8 cellular contexts compared by ENCODE assay signal in the genomic region with DNA sequence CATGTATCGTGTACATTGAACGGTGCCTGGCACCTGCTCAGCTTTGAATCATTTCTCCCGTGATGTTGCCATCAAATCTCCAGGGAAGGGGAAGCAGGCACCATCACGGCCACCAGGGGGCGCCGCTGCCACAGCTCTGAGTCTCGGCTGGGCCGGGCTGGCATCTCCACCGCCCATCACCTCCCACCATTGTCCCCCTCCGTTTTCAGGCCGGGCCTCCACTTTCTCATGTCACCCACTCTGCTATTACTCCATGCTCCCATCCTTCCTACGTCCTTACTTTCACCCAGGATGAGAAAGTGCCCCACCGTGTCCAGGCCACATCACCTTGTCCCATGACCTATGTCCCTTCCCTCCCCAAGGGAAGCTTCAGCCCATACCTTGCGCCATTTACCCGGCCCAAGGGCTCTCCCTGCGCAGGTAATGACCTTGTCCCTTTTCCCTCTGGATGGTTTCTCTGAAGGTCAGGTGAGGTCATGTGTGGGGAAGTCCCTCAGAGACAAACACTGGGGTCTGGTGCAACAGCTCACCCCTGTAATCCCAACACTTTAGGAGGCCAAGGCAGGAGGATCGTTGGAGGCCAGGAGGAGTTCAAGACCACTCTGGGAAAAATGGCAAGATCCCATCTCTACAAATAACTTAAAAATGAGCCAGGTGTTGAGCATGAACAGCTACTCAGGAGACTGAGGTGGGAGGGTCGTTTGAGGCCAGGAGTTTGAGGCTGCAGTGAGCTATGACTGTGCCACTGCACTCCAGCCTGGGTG. TPM values are rescaled to one million over a fixed set of nuclear protein-coding genes. Genes with fewer than 3 reads are reported as not detected.
DNase-seq lines count a peak whose midpoint lies in the region; ATAC-seq and TF ChIP-seq lines count a peak whose summit lies in the region.

No MANE protein-coding gene starts in this region.

- H3K9me3 ChIP-seq in OCI-LY3 (ENCODE audit: insufficient read depth, low read length) = no peaks in the 10 kb centered on the region

- no peaks in the 10 kb centered on the region for H3K36me3 ChIP-seq in OCI-LY3 (replicated peaks; ENCODE audit: low read depth, low read length)

- H2AFZ ChIP-seq in OCI-LY3 (ENCODE audit: low read depth, low read length) = no peak overlapping the region

- peak overlapping the region; percentile 55 for H3K4me2 ChIP-seq in OCI-LY3 (ENCODE audit: low read length)

- H3K27ac ChIP-seq in OCI-LY3 (ENCODE audit: low read length) = no peak overlapping the region

- H3K4me3 ChIP-seq in OCI-LY3 (ENCODE audit: low read length) (no peak overlapping the region), epithelial cell of esophagus (ENCODE audit: low read length) (no peak overlapping the region)

- H3K9ac ChIP-seq in OCI-LY3 (ENCODE audit: low read length) = no peak overlapping the region

- peak; percentile 88 for ATAC-seq in GM19463 (IDR thresholded peaks at IDR 0.05; ENCODE audit: unreplicated experiment)

- no peaks in the 10 kb centered on the region for H4K20me1 ChIP-seq in OCI-LY3 (ENCODE audit: insufficient read depth, low read length)

- peaks cover 11% of the 10 kb centered on the region for H3K27me3 ChIP-seq in OCI-LY3 (ENCODE audit: low read depth, low read length)

- DNase-seq in C1 segment of cervical spinal cord (lab: John Stamatoyannopoulos, UW) (peak in 12 of 14 donors; percentile 4 to 77 (median 34)), HUDEP-2 (lab: John Stamatoyannopoulos, UW; ENCODE audit: unreplicated experiment in 76 of 76) (peak in 65 of 76 experiments; percentile 2 to 75 (median 48)), epithelial cell of esophagus (ENCODE audit: low read depth) (peak; percentile 70), myocyte (ENCODE audit: low read depth) (peak; percentile 77)
- DNase-seq in activated CD8-positive, alpha-beta memory T cell treated with anti-CD3 and anti-CD28 coated beads, Interleukin-2, amount 50 U/mL, for 4 hours = peak; percentile 85
- peak; percentile 65 for DNase-seq in stimulated activated CD8-positive, alpha-beta memory T cell treated with anti-CD3 and anti-CD28 coated beads, Interleukin-7, amount 100 ng/mL, for 24 hours (ENCODE audit: low read depth)

- peaks cover 6% of the 10 kb centered on the region; the same call in 1 of the 2 replicates for H3K4me1 ChIP-seq in OCI-LY3 (ENCODE audit: low read length)

- H3K79me2 ChIP-seq in OCI-LY3 (ENCODE audit: low read length) = no peaks in the 10 kb centered on the region

- TF ChIP-seq CTCF in OCI-LY3 (IDR thresholded peaks at IDR 0.05; ENCODE audit: low read depth, low read length) (peak; percentile 83), epithelial cell of esophagus (IDR thresholded peaks at IDR 0.05; ENCODE audit: insufficient read depth, low read depth, low read length, missing control alignments) (peak; percentile 88)

RNA-seq across cellular contexts. Expression of gene OCM2, which starts 31.8 kb away (rescaled TPM):
- not detected in 2 replicates for total RNA-seq in myocyte
- not detected for polyA plus RNA-seq in myocyte (2012)

Comparison
In these comparisons a context has a peak if more than half of its experiments do, and no peak if none do; other contexts are left out.
1. DNase-seq: peak in every context shown above with its lines; median percentile 85 in activated CD8-positive, alpha-beta memory T cell treated with anti-CD3 and anti-CD28 coated beads, Interleukin-2, amount 50 U/mL, for 4 hours; 77 in myocyte; 70 in epithelial cell of esophagus; 65 in stimulated activated CD8-positive, alpha-beta memory T cell treated with anti-CD3 and anti-CD28 coated beads, Interleukin-7, amount 100 ng/mL, for 24 hours; 48 in HUDEP-2; 34 in C1 segment of cervical spinal cord.